Comparison of ENCODE assay signal across 9 cellular contexts in genomic region chr17:17497065-17497844, GRCh38. TPM values are rescaled to one million over a fixed set of nuclear protein-coding genes. Genes with fewer than 3 reads are reported as not detected.
A peak's percentile ranks its signal among the peaks of the same experiment; 100 is the strongest.
DNase-seq lines count a peak whose midpoint lies in the region; ATAC-seq, FAIRE-seq and TF ChIP-seq lines count a peak whose summit lies in the region.
"Had no signal": no experiment of that assay in that cellular context is flagged by ENCODE, and none has a peak within 500 bp of the region (broad histone marks: within the 10 kb centered on the region; RNA-seq: fewer than 3 reads in every experiment).

No MANE protein-coding gene starts in this region.

- peaks cover 2 to 10% of the 10 kb centered on the region in 2 experiments; a peak in 3 of 4 replicates for H3K27me3 ChIP-seq in GM12878 (replicated peaks in 1 of 2; ENCODE audit: control insufficient read depth in 2 of 2, insufficient read depth in 2 of 2, low read length in 1 of 2)
- H3K27me3 ChIP-seq in naive thymus-derived CD4-positive, alpha-beta T cell (ENCODE audit: control insufficient read depth in 2 of 2, insufficient read depth in 2 of 2, low read length in 2 of 2), result no peaks in the 10 kb centered on the region

- POLR2A ChIA-PET in GM12878 (lab: Charles Lee), result no interaction called here
- POLR2A ChIA-PET in naive thymus-derived CD4-positive, alpha-beta T cell (lab: Charles Lee), result interaction anchor here (0.8 to 2.2 kb wide), 2 partner anchors 94 kb away, joined by 3 to 9 read pairs; partner anchors contain the start of gene PEMT

- no peak overlapping the region for H3K27ac ChIP-seq in GM12878 (ENCODE audit: control insufficient read depth, insufficient read depth)
- no peak overlapping the region for H3K27ac ChIP-seq in naive thymus-derived CD4-positive, alpha-beta T cell (ENCODE audit: low read depth, low read length)

- H3K9ac ChIP-seq in GM12878 (ENCODE audit: control insufficient read depth, insufficient read depth, low read length), result no peak overlapping the region

- in situ Hi-C loops in GM12878 (cut with MboI), result loop anchor here (5.0 kb wide), 2 partner anchors 140 to 145 kb away; no protein-coding TSS in a partner anchor

- peaks cover 0 to 1% of the 10 kb centered on the region in 2 experiments; a peak in 1 of 4 replicates for H3K36me3 ChIP-seq in GM12878 (ENCODE audit: control insufficient read depth in 2 of 2, insufficient read depth in 2 of 2, low read length in 1 of 2)
- H3K36me3 ChIP-seq in naive thymus-derived CD4-positive, alpha-beta T cell (ENCODE audit: control insufficient read depth in 2 of 3, insufficient read depth in 3 of 3, low read length in 3 of 3), result peaks cover 0 to 5% (median 0%) of the 10 kb centered on the region in 3 experiments

- 0 out of 2 replicates have a peak, but pooled peaks cover 3% of the 10 kb centered on the region for H4K20me1 ChIP-seq in GM12878 (ENCODE audit: control insufficient read depth, insufficient read depth)

- intact Hi-C loops in GM12878 (cut with micrococcal nuclease; ENCODE audit: unreplicated experiment), result loop anchor here (1.0 to 5.0 kb wide), 3 partner anchors 70 to 144 kb away; no protein-coding TSS in a partner anchor
- intact Hi-C loops in naive thymus-derived CD4-positive, alpha-beta T cell (cut with micrococcal nuclease), result loop anchor here (1.0 to 10.0 kb wide), 5 partner anchors 68 to 540 kb away; partner anchors contain the start of genes ATPAF2 (in 2 of the 2) and GID4 (in 2 of the 2)

- RAD21 ChIA-PET in GM12878 (lab: Charles Lee; ENCODE audit: unreplicated experiment), result interaction anchor here (0.5 to 2.7 kb wide), 5 partner anchors 116 to 538 kb away, joined by 3 to 28 read pairs (median 4); no protein-coding TSS in a partner anchor

- H3K4me1 ChIP-seq in GM12878 (ENCODE audit: control insufficient read depth, insufficient read depth, low read length), result peaks cover 4% of the 10 kb centered on the region; the same call in 1 of the 2 replicates
- peaks cover 3 to 11% of the 10 kb centered on the region in 2 donors for H3K4me1 ChIP-seq in naive thymus-derived CD4-positive, alpha-beta T cell (ENCODE audit: control insufficient read depth in 2 of 2, insufficient read depth in 2 of 2, low read length in 2 of 2)

- no TSS peak for BruUV-seq in GM12878 (replicated peaks; lab: Mats Ljungman, UMichigan)

- no peaks in the 10 kb centered on the region for H3K79me2 ChIP-seq in GM12878 (ENCODE audit: control insufficient read depth, insufficient read depth, low read length)

- DNase-seq in stimulated activated CD4-positive, alpha-beta T cell treated with anti-CD3 and anti-CD28 coated beads, Interleukin-12 subunit alpha, Interleukin-12 subunit beta, amount 100 ng/mL, for 4 hours, result peak; percentile 8
- DNase-seq in stimulated activated CD4-positive, alpha-beta T cell treated with anti-CD3 and anti-CD28 coated beads, Interleukin-15, amount 100 ng/mL, for 24 hours, result no peak
- DNase-seq in GM12878 (ENCODE audit: low read depth, low spot score), result no peak
- DNase-seq in naive thymus-derived CD4-positive, alpha-beta T cell, result no peak
- no peak for DNase-seq in middle frontal gyrus (ENCODE audit: extremely low spot score, low spot score)
- no peak for DNase-seq in NCI-H2029 (lab: John Stamatoyannopoulos, UW)
- DNase-seq: NCI-H446 treated with DMSO at 0.1 percent for 48 hours had no signal

- peak overlapping the region in 2 of 9 donors; percentile 36 to 86 for H3K27ac Mint-ChIP-seq in naive thymus-derived CD4-positive, alpha-beta T cell

- H3K36me3 Mint-ChIP-seq in naive thymus-derived CD4-positive, alpha-beta T cell, result peaks cover 0 to 4% (median 3%) of the 10 kb centered on the region in 5 donors

- no peak for TF ChIP-seq CTCF in GM12878 (IDR thresholded peaks at IDR 0.05 in 2 of 3, conservative IDR thresholded peaks at IDR 0.05 in 1 of 3; ENCODE audit: control insufficient read depth in 2 of 3, extremely low read depth in 1 of 3, insufficient read depth in 1 of 3, low read depth in 3 of 3, low read length in 3 of 3)

- no peak for ATAC-seq in GM12878
- no peak for ATAC-seq in naive thymus-derived CD4-positive, alpha-beta T cell
- ATAC-seq in GM18861 (IDR thresholded peaks at IDR 0.05; ENCODE audit: unreplicated experiment), result no peak
- ATAC-seq in GM19351 (IDR thresholded peaks at IDR 0.05; ENCODE audit: unreplicated experiment), result no peak

- FAIRE-seq in GM12878 (lab: Jason Lieb, UNC), result no peak

- SMC1A ChIA-PET in GM12878 (lab: Charles Lee; ENCODE audit: uncharacterized antibody, unreplicated experiment), result interaction anchor here (0.7 to 2.6 kb wide), 4 partner anchors 116 to 296 kb away, joined by 3 to 24 read pairs (median 4); no protein-coding TSS in a partner anchor

- H3K27me3 Mint-ChIP-seq in naive thymus-derived CD4-positive, alpha-beta T cell, result peaks cover 5 to 24% (median 6%) of the 10 kb centered on the region in 5 donors

- TF ChIP-seq EP300 in GM12878 (IDR thresholded peaks at IDR 0.05; ENCODE audit: borderline replicate concordance in 1 of 2, control insufficient read depth in 1 of 2, low read depth in 2 of 2, low read length in 2 of 2), result no peak

- no peak for TF ChIP-seq POLR2A in GM12878 (IDR thresholded peaks at IDR 0.05; ENCODE audit: low read depth, low read length)

- no peak overlapping the region for H2AFZ ChIP-seq in GM12878 (ENCODE audit: control insufficient read depth, low read depth, low read length)

- H3K9me3 ChIP-seq in GM12878 (replicated peaks; ENCODE audit: control insufficient read depth, insufficient read depth, low read length), result no peaks in the 10 kb centered on the region
- H3K9me3 ChIP-seq in naive thymus-derived CD4-positive, alpha-beta T cell (ENCODE audit: control insufficient read depth in 2 of 3, low read length in 3 of 3), result no peaks in the 10 kb centered on the region

- H3K9me3 Mint-ChIP-seq in naive thymus-derived CD4-positive, alpha-beta T cell, result peaks cover 0 to 1% (median 0%) of the 10 kb centered on the region in 11 donors

- peaks cover 9 to 15% (median 13%) of the 10 kb centered on the region in 7 donors for H3K4me1 Mint-ChIP-seq in naive thymus-derived CD4-positive, alpha-beta T cell

- no peak for TF ChIP-seq RAD21 in GM12878 (IDR thresholded peaks at IDR 0.05; ENCODE audit: insufficient read depth, low read depth, low read length)

- H3K4me3 ChIP-seq in GM12878, result no peak overlapping the region
- no peak overlapping the region for H3K4me3 ChIP-seq in naive thymus-derived CD4-positive, alpha-beta T cell (ENCODE audit: low read length)

- CTCF ChIA-PET in GM12878 (lab: Yijun Ruan, JAX), result interaction anchor here (0.6 to 3.9 kb wide), 18 partner anchors 13 to 674 kb away, joined by 3 to 64 read pairs (median 4); partner anchors contain the start of gene PEMT
- CTCF ChIA-PET in naive thymus-derived CD4-positive, alpha-beta T cell (lab: Charles Lee), result interaction anchor here (0.6 to 3.1 kb wide), 19 partner anchors 10 to 617 kb away, joined by 3 to 39 read pairs (median 3); no protein-coding TSS in a partner anchor

- WGBS in GM12878 (ENCODE audit: insufficient coverage, insufficient replicate concordance, low lambda C conversion rate, missing lambda C conversion rate), result 23% methylated on average over 16 of the region's 19 CpGs

- peak overlapping the region; percentile 83; the same call in 1 of the 2 replicates for H3K4me2 ChIP-seq in GM12878 (ENCODE audit: control insufficient read depth, insufficient read depth)

- peak overlapping the region; percentile 33 to 87 (median 58) for H3K4me3 Mint-ChIP-seq in naive thymus-derived CD4-positive, alpha-beta T cell

TF ChIP-seq in GM12878, 131 proteins besides CTCF, POLR2A, EP300 and RAD21 (continues in another document):
- TF ChIP-seq SIX5 (IDR thresholded peaks at IDR 0.05; ENCODE audit: low read depth, low read length, severe bottlenecking), result no peak
- no peak for TF ChIP-seq GATAD2B (conservative IDR thresholded peaks at IDR 0.05; ENCODE audit: low read depth)
- TF ChIP-seq CHD4 (IDR thresholded peaks at IDR 0.05), result no peak

RNA-seq across cellular contexts. Expression of gene RASD1, which starts 1.1 kb away (rescaled TPM):
- total RNA-seq in GM12878 (2013; cell fraction: nucleolus; rRNA removed), result 0.46 and 0.56 TPM in 2 replicates
- total RNA-seq in GM12878 (2014; rRNA removed) (0.16 TPM in 1 of 2 replicates, not detected in the other), GM12878 (2014; rRNA removed; fragmentation: Illumina TruSeq; extraction: Trizol) (not detected in 2 replicates), GM12878 (2021) (not detected in 2 replicates)
- not detected for polyA plus RNA-seq in GM12878 (2011; ENCODE audit: low read depth)
- polyA plus RNA-seq in GM12878 (2011; rRNA removed) (not detected in 2 replicates), GM12878 (2014; fragmentation: Illumina TruSeq; extraction: Trizol) (not detected in 2 replicates), GM12878 (2014; fragmentation: Nextera tagmentation; extraction: Ambion mirVana) (not detected), GM12878 (2014; rRNA removed) (not detected in 2 replicates), GM12878 (2016; fragmentation: Nextera tagmentation; extraction: Ambion mirVana) (under 1 TPM; 0.14 to 0.33 TPM)
- not detected in 2 replicates for polyA plus RNA-seq in GM12878 (2011; cell fraction: cytosol; rRNA removed)
- polyA plus RNA-seq in GM12878 (2011; cell fraction: nucleus; rRNA removed), result 0.13 TPM in 1 of 2 replicates, not detected in the other
- polyA plus RNA-seq in GM12878 (2012), result 0.15 and 0.28 TPM in 2 replicates
- not detected in 2 replicates for polyA minus RNA-seq in GM12878 (2011; rRNA and poly(A)+ RNA removed)
- polyA minus RNA-seq in GM12878 (2011; cell fraction: cytosol; rRNA and poly(A)+ RNA removed), result not detected in 2 replicates
- 0.24 and 0.29 TPM in 2 replicates for polyA minus RNA-seq in GM12878 (2011; cell fraction: nucleus; rRNA and poly(A)+ RNA removed)
- 1 to 10 TPM in 3 of 5 experiments, under 1 TPM in 2; 0.35 to 2.5 (median 1.0) TPM for total RNA-seq in naive thymus-derived CD4-positive, alpha-beta T cell
- polyA plus RNA-seq in naive thymus-derived CD4-positive, alpha-beta T cell, result not detected

RNA-seq across cellular contexts. Expression of gene MED9, which starts 20.5 kb away (rescaled TPM):
- total RNA-seq in GM12878 (2013; cell fraction: nucleolus; rRNA removed), result 63.2 and 67.5 TPM in 2 replicates
- total RNA-seq in GM12878 (2014; rRNA removed) (15.4 and 16.4 TPM in 2 replicates), GM12878 (2014; rRNA removed; fragmentation: Illumina TruSeq; extraction: Trizol) (12.0 and 12.4 TPM in 2 replicates), GM12878 (2021) (14.6 and 17.1 TPM in 2 replicates)
- polyA plus RNA-seq in GM12878 (2011; ENCODE audit: low read depth), result 5.3 TPM
- polyA plus RNA-seq in GM12878 (2011; rRNA removed) (12.7 and 14.5 TPM in 2 replicates), GM12878 (2014; fragmentation: Illumina TruSeq; extraction: Trizol) (8.4 and 12.1 TPM in 2 replicates), GM12878 (2014; fragmentation: Nextera tagmentation; extraction: Ambion mirVana) (1 to 10 TPM; 1.5 to 3.8 TPM), GM12878 (2014; rRNA removed) (15.1 and 17.5 TPM in 2 replicates), GM12878 (2016; fragmentation: Nextera tagmentation; extraction: Ambion mirVana) (10 to 100 TPM; 21.2 to 22.4 TPM)
- 17.2 and 18.5 TPM in 2 replicates for polyA plus RNA-seq in GM12878 (2011; cell fraction: cytosol; rRNA removed)
- polyA plus RNA-seq in GM12878 (2011; cell fraction: nucleus; rRNA removed), result 16.6 and 20.4 TPM in 2 replicates
- 8.7 and 9.6 TPM in 2 replicates for polyA plus RNA-seq in GM12878 (2012)
- 16.0 and 19.8 TPM in 2 replicates for polyA minus RNA-seq in GM12878 (2011; rRNA and poly(A)+ RNA removed)
- 6.3 and 7.8 TPM in 2 replicates for polyA minus RNA-seq in GM12878 (2011; cell fraction: cytosol; rRNA and poly(A)+ RNA removed)
- polyA minus RNA-seq in GM12878 (2011; cell fraction: nucleus; rRNA and poly(A)+ RNA removed), result 16.8 and 33.1 TPM in 2 replicates
- total RNA-seq in naive thymus-derived CD4-positive, alpha-beta T cell, result 10 to 100 TPM; 14.0 to 24.1 (median 17.2) TPM
- polyA plus RNA-seq in naive thymus-derived CD4-positive, alpha-beta T cell, result 10 to 100 TPM; 16.8 to 19.9 TPM
